In the genomic region with DNA sequence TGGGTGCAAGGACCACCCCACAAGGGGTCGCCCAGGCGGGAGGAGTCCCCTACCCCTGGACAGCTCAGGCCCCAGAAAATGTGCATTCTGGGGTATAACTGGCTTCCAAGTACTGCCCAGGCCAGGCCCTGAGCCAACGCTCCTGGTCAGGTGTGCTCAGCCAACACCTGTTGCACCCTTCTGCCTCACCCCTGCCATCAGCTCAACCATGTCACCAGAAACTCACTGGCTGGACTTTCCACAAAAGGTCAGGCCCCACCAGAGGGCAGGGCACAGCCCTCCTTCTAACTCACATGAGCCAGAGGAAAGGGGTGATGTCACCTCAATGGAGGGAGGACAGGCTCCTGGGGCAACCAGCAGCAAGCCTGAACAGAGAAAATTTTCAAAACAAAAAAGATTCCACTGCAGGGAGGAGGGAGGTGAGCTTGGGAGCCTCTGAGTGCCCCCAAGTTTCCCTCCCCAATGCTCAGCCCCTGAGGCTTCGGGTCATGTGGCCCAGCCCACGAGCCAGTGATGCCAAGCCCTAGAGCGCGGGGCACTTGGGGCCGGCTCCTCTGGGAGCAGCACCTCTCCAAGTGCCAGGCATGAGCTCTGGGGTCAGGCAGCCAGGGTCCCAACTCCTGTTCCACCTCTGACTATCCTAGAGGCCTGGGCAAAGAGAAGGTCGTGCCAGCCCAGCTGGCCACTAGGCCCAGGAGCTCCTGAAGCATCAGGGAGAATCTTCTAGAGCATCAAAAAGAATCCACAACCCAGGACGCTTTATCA, we compare ENCODE assay signal across 1 cellular context.
TF ChIP-seq lines count a peak whose summit lies in the region.

No MANE protein-coding gene starts in this region.

TF ChIP-seq in liver, 16 proteins besides CTCF, POLR2A, EP300 and RAD21 (continued from another document):
- peak; percentile 81 to 83 for TF ChIP-seq HNF4A (conservative IDR thresholded peaks at IDR 0.05)
- TF ChIP-seq GABPA (IDR thresholded peaks at IDR 0.05 in 1 of 2, conservative IDR thresholded peaks at IDR 0.05 in 1 of 2), result no peak
